Comparison of ENCODE assay signal across 17 cellular contexts in the genomic region with DNA sequence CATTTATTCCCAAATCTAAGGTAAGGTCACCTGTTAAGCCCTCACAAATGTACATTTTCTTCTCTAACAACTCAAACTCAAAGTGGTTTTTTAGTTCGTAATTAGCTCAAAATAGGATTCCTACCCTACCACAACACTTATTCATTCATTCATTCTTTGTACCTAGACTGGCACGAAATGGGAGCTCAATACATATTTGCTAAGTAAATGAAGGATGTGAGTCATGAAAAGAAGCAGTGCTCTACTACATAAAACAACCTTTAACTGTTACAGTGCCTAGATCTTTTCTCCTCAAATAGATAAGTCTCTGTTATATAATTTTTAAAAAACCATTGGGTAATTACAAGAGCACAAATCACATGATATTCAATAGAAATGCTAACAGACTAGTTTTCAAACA. TPM values are rescaled to one million over a fixed set of nuclear protein-coding genes. Genes with fewer than 3 reads are reported as not detected.
DNase-seq lines count a peak whose midpoint lies in the region; ATAC-seq and TF ChIP-seq lines count a peak whose summit lies in the region.
"Had no signal": no experiment of that assay in that cellular context is flagged by ENCODE, and none has a peak within 500 bp of the region (broad histone marks: within the 10 kb centered on the region; RNA-seq: fewer than 3 reads in every experiment).

No MANE protein-coding gene starts in this region.

- no peak for TF ChIP-seq CTCF in smooth muscle cell (IDR thresholded peaks at IDR 0.05; ENCODE audit: borderline replicate concordance, insufficient read depth, poor library complexity, severe bottlenecking)

- no peak overlapping the region for H2AFZ ChIP-seq in smooth muscle cell (ENCODE audit: low read depth)

- no peak overlapping the region for H3K4me3 ChIP-seq in smooth muscle cell
- H3K4me3 ChIP-seq: SJCRH30 had no signal

- H3F3A ChIP-seq in smooth muscle cell (ENCODE audit: low read depth): no peaks in the 10 kb centered on the region

- H3K36me3 ChIP-seq in smooth muscle cell (ENCODE audit: low read depth): peaks cover 38% of the 10 kb centered on the region

- no peak overlapping the region for H3K4me2 ChIP-seq in smooth muscle cell
- H3K4me2 ChIP-seq: KMS-11 had no signal

- H4K20me1 ChIP-seq in smooth muscle cell (ENCODE audit: low read depth): peaks cover 62% of the 10 kb centered on the region

- H3K79me2 ChIP-seq in smooth muscle cell (ENCODE audit: low read depth): peaks cover 39% of the 10 kb centered on the region

- no peaks in the 10 kb centered on the region for H3K9me3 ChIP-seq in smooth muscle cell (replicated peaks; ENCODE audit: low read depth)
- H3K9me3 ChIP-seq: SJCRH30 had no signal

- ATAC-seq in activated T-helper 17 cell treated with anti-CD3 and anti-CD28 coated beads, Interleukin-2, amount 50 U/mL, for 72 hours (replicated peaks): no peak
- ATAC-seq in HG03175 (IDR thresholded peaks at IDR 0.05; ENCODE audit: unreplicated experiment): no peak

- H3K4me1 Mint-ChIP-seq in activated T-helper 17 cell treated with anti-CD3 and anti-CD28 coated beads, Interleukin-2, amount 50 U/mL, for 72 hours: peaks cover 16% of the 10 kb centered on the region

- H3K9ac ChIP-seq in smooth muscle cell (ENCODE audit: low read depth): no peak overlapping the region
- H3K9ac ChIP-seq: KMS-11 had no signal

- no peak overlapping the region for H3K4me3 Mint-ChIP-seq in activated T-helper 17 cell treated with anti-CD3 and anti-CD28 coated beads, Interleukin-2, amount 50 U/mL, for 72 hours
- H3K4me3 Mint-ChIP-seq: CD14-positive monocyte had no signal

- peaks cover 100% of the 10 kb centered on the region for H3K36me3 Mint-ChIP-seq in activated T-helper 17 cell treated with anti-CD3 and anti-CD28 coated beads, Interleukin-2, amount 50 U/mL, for 72 hours (ENCODE audit: low read depth)

- no peaks in the 10 kb centered on the region for H3K27me3 Mint-ChIP-seq in activated T-helper 17 cell treated with anti-CD3 and anti-CD28 coated beads, Interleukin-2, amount 50 U/mL, for 72 hours

- DNase-seq in DMS53 (lab: John Stamatoyannopoulos, UW) (peak; percentile 29), ELR (ENCODE audit: low read depth) (peak; percentile 26), foreskin melanocyte (peak; percentile 60), smooth muscle cell (lab: John Stamatoyannopoulos, UW; ENCODE audit: unreplicated experiment) (no peak), NCI-H526 treated with DMSO at 0.1 percent for 48 hours (lab: John Stamatoyannopoulos, UW) (no peak)
- DNase-seq in activated CD8-positive, alpha-beta memory T cell treated with anti-CD3 and anti-CD28 coated beads, Interleukin-2, amount 50 U/mL, for 48 hours: no peak
- DNase-seq: AML-193, EL, MV-4-11, NCI-H187 treated with DMSO at 0.1 percent for 48 hours, NCI-H2227 treated with DMSO at 0.1 percent for 48 hours, NCI-H510A treated with DMSO at 0.1 percent for 48 hours, SJCRH30 had no signal

- no peaks in the 10 kb centered on the region for H3K9me3 Mint-ChIP-seq in activated T-helper 17 cell treated with anti-CD3 and anti-CD28 coated beads, Interleukin-2, amount 50 U/mL, for 72 hours

- 85% methylated on average over 2 of the region's 2 CpGs for whole genome bisulfite sequencing in smooth muscle cell (ENCODE audit: low lambda C conversion rate)

- no peaks in the 10 kb centered on the region for H3K27me3 ChIP-seq in smooth muscle cell (ENCODE audit: low read depth)
- H3K27me3 ChIP-seq: SJCRH30 had no signal

- H3K4me1 ChIP-seq in smooth muscle cell (ENCODE audit: low read depth): no peaks in the 10 kb centered on the region
- H3K4me1 ChIP-seq: SJCRH30 had no signal

- no peak overlapping the region for H3K27ac ChIP-seq in smooth muscle cell (ENCODE audit: low read depth)
- H3K27ac ChIP-seq: KMS-11, SJCRH30 had no signal

- H3K27ac Mint-ChIP-seq in activated T-helper 17 cell treated with anti-CD3 and anti-CD28 coated beads, Interleukin-2, amount 50 U/mL, for 72 hours: peak overlapping the region; percentile 29

RNA-seq across cellular contexts. Expression of a gene that starts 13.1 kb away (rescaled TPM):
- total RNA-seq in activated T-helper 17 cell treated with anti-CD3 and anti-CD28 coated beads, Interleukin-2, amount 50 U/mL, for 72 hours: 100 to 1,000 TPM; 107 to 111 TPM
- total RNA-seq in smooth muscle cell: 76.9 and 99.7 TPM in 2 replicates
- polyA plus RNA-seq in smooth muscle cell: 45.5 and 50.2 TPM in 2 replicates

Comparison
In these comparisons a context has a peak if more than half of its experiments do, and no peak if none do; other contexts are left out.
1. DNase-seq: peak in DMS53 (single experiment), ELR (single experiment) and foreskin melanocyte (single experiment); none in smooth muscle cell (single experiment), NCI-H526 treated with DMSO at 0.1 percent for 48 hours (single experiment) and activated CD8-positive, alpha-beta memory T cell treated with anti-CD3 and anti-CD28 coated beads, Interleukin-2, amount 50 U/mL, for 48 hours (single experiment).